17 cellular contexts compared by ENCODE assay signal in genomic region chr19:3525052-3525451, GRCh38. TPM values are rescaled to one million over a fixed set of nuclear protein-coding genes. Genes with fewer than 3 reads are reported as not detected.
A peak's percentile ranks its signal among the peaks of the same experiment; 100 is the strongest.
DNase-seq lines count a peak whose midpoint lies in the region; ATAC-seq, FAIRE-seq and TF ChIP-seq lines count a peak whose summit lies in the region.
"Had no signal": no experiment of that assay in that cellular context is flagged by ENCODE, and none has a peak within 500 bp of the region (broad histone marks: within the 10 kb centered on the region; RNA-seq: fewer than 3 reads in every experiment).

No MANE protein-coding gene starts in this region.

- H3K4me3 ChIP-seq in right lobe of liver (no peak overlapping the region), HepG2 (replicated peaks in 1 of 3; ENCODE audit: insufficient read depth in 1 of 3, low read depth in 2 of 3, low read length in 3 of 3) (no peak overlapping the region), osteoblast (ENCODE audit: insufficient read depth, low read length) (no peak overlapping the region)
- H3K4me3 ChIP-seq: A549 had no signal

- H3K27me3 ChIP-seq in right lobe of liver (no peaks in the 10 kb centered on the region), HepG2 (ENCODE audit: control insufficient read depth in 1 of 2, insufficient read depth in 2 of 2, low read length in 2 of 2) (no peaks in the 10 kb centered on the region), osteoblast (ENCODE audit: insufficient read depth, low read length) (no peaks in the 10 kb centered on the region)

- TF ChIP-seq EP300 in HepG2 (IDR thresholded peaks at IDR 0.05; ENCODE audit: low read depth in 2 of 2, low read length in 2 of 2) (no peak), HepG2 (CRISPR knock-in tag; IDR thresholded peaks at IDR 0.05; ENCODE audit: borderline replicate concordance) (no peak)

- peak overlapping the region; percentile 47 for H3K4me3 Mint-ChIP-seq in endothelial cell (ENCODE audit: unreplicated experiment)
- H3K4me3 Mint-ChIP-seq: CD8-positive, alpha-beta T cell had no signal

- TF ChIP-seq CTCF in right lobe of liver (IDR thresholded peaks at IDR 0.05) (no peak), HepG2 (CRISPR knock-in tag; IDR thresholded peaks at IDR 0.05) (no peak), endothelial cell (IDR thresholded peaks at IDR 0.05; ENCODE audit: unreplicated experiment) (no peak), osteoblast (IDR thresholded peaks at IDR 0.05; ENCODE audit: extremely low read depth, low read depth, low read length) (no peak)

- no peaks in the 10 kb centered on the region for H3K4me1 Mint-ChIP-seq in endothelial cell (ENCODE audit: unreplicated experiment)

- H3K36me3 Mint-ChIP-seq in endothelial cell (ENCODE audit: low read depth, unreplicated experiment): peaks cover 3% of the 10 kb centered on the region

- 100% methylated on average over 1 of the region's 14 CpGs for whole genome bisulfite sequencing in right lobe of liver (ENCODE audit: insufficient coverage, low coverage, low lambda C conversion rate, missing lambda C conversion rate)
- WGBS in HepG2 (ENCODE audit: low lambda C conversion rate): 98% methylated on average over 10 of the region's 14 CpGs

- H3K4me2 ChIP-seq in HepG2 (ENCODE audit: low read depth, low read length) (no peak overlapping the region), osteoblast (ENCODE audit: insufficient read depth, low read length) (no peak overlapping the region)
- H3K4me2 ChIP-seq: A549, KMS-11 had no signal

- no peak overlapping the region for H3K27ac ChIP-seq in right lobe of liver
- no peak overlapping the region for H3K27ac ChIP-seq in HepG2 (ENCODE audit: extremely low read length, insufficient read depth, low read length)
- H3K27ac ChIP-seq in osteoblast (ENCODE audit: low read depth, low read length): no peak overlapping the region
- H3K27ac ChIP-seq: 22Rv1, A549, KMS-11 had no signal

- no peak for TF ChIP-seq RAD21 in HepG2 (CRISPR knock-in tag; IDR thresholded peaks at IDR 0.05)

- DNase-seq in right lobe of liver: peak in 2 of 3 donors; percentile 19 to 52
- no peak for DNase-seq in HepG2 (ENCODE audit: low spot score)
- no peak for DNase-seq in endothelial cell (ENCODE audit: low spot score)
- peak; percentile 82 for DNase-seq in osteoblast (ENCODE audit: insufficient read length, low spot score, missing footprints)
- DNase-seq in NCI-H2196 (lab: John Stamatoyannopoulos, UW; ENCODE audit: unreplicated experiment): no peak
- DNase-seq: AML-193; Calu3; CD8-positive, alpha-beta T cell; GF-D8; GOT3; H7 had no signal

- CTCF ChIA-PET in HepG2 (lab: Yijun Ruan, JAX; ENCODE audit: low intra/inter-chr PET ratio, low total read pairs): no interaction called here

- no peak for FAIRE-seq in HepG2 (lab: Jason Lieb, UNC)
- FAIRE-seq: A549, GM19239 had no signal

- H4K20me1 ChIP-seq in HepG2 (ENCODE audit: insufficient read depth, low read length) (peaks cover 8% of the 10 kb centered on the region; the same call in 1 of the 2 replicates), osteoblast (ENCODE audit: insufficient read depth, low read length) (peaks cover 52% of the 10 kb centered on the region)

- intact Hi-C loops in right lobe of liver (cut with DNase I): no loop called here
- intact Hi-C loops in HepG2 (cut with micrococcal nuclease; ENCODE audit: unreplicated experiment): no loop called here

- POLR2A ChIA-PET in HepG2 (lab: Yijun Ruan, JAX): no interaction called here

- H3K27ac Mint-ChIP-seq in endothelial cell (ENCODE audit: unreplicated experiment): no peak overlapping the region
- H3K27ac Mint-ChIP-seq: CD8-positive, alpha-beta T cell had no signal

- H3K9me3 ChIP-seq in right lobe of liver (no peaks in the 10 kb centered on the region), HepG2 (ENCODE audit: low read length) (no peaks in the 10 kb centered on the region), osteoblast (ENCODE audit: low read depth, low read length) (no peaks in the 10 kb centered on the region)
- H3K9me3 ChIP-seq: A549 had no signal

- H3K27me3 Mint-ChIP-seq in endothelial cell (ENCODE audit: unreplicated experiment): peaks cover 3% of the 10 kb centered on the region

- in situ Hi-C loops in HepG2 (cut with HindIII; ENCODE audit: extremely low pct_ligation_motif_present, low pct_unique_long_range_greater_than_20kb): no loop called here

- peaks cover 0 to 13% (median 0%) of the 10 kb centered on the region in 4 donors for H3K4me1 ChIP-seq in right lobe of liver
- H3K4me1 ChIP-seq in HepG2 (ENCODE audit: insufficient read depth, low read length): no peaks in the 10 kb centered on the region
- no peaks in the 10 kb centered on the region for H3K4me1 ChIP-seq in osteoblast (ENCODE audit: insufficient read depth, low read length)
- H3K4me1 ChIP-seq: A549 had no signal

- no peaks in the 10 kb centered on the region for H3K9me3 Mint-ChIP-seq in endothelial cell (ENCODE audit: unreplicated experiment)
- H3K9me3 Mint-ChIP-seq: CD8-positive, alpha-beta T cell had no signal

- H3K36me3 ChIP-seq in right lobe of liver (peaks cover 5 to 31% (median 11%) of the 10 kb centered on the region in 4 donors), HepG2 (replicated peaks in 1 of 2; ENCODE audit: control insufficient read depth in 1 of 2, insufficient read depth in 2 of 2, low read length in 2 of 2) (peaks cover 27 to 41% of the 10 kb centered on the region in 2 experiments), osteoblast (ENCODE audit: insufficient read depth, low read length) (peaks cover 37% of the 10 kb centered on the region)

- BruUV-seq in HepG2 (replicated peaks; lab: Mats Ljungman, UMichigan): no TSS peak

- no peak for TF ChIP-seq POLR2A in right lobe of liver (IDR thresholded peaks at IDR 0.05)
- no peak for TF ChIP-seq POLR2A in HepG2 (IDR thresholded peaks at IDR 0.05; ENCODE audit: insufficient read depth in 1 of 2, low read depth in 2 of 2, low read length in 2 of 2)

- H3K79me2 ChIP-seq in HepG2 (ENCODE audit: insufficient read depth, low read length): peaks cover 7% of the 10 kb centered on the region
- H3K79me2 ChIP-seq in osteoblast (ENCODE audit: insufficient read depth, low read length): peaks cover 57% of the 10 kb centered on the region

- no peak for ATAC-seq in right lobe of liver
- no peak for ATAC-seq in HepG2
- ATAC-seq in HG03521 (IDR thresholded peaks at IDR 0.05; ENCODE audit: unreplicated experiment): no peak
- ATAC-seq: A549; CD8-positive, alpha-beta T cell had no signal

- H2AFZ ChIP-seq in HepG2 (ENCODE audit: low read length): no peak overlapping the region
- H2AFZ ChIP-seq in osteoblast (ENCODE audit: low read length): no peak overlapping the region

- no peak overlapping the region for H3K9ac ChIP-seq in HepG2 (ENCODE audit: insufficient read depth, low read depth, low read length)
- H3K9ac ChIP-seq: KMS-11 had no signal

RNA-seq across cellular contexts. Expression of gene TEKTIP1, which starts 13.9 kb away (rescaled TPM):
- total RNA-seq in right lobe of liver: 1 to 10 TPM in 3 of 6 experiments, not detected in 3; 1.1 to 1.6 (median 1.3) TPM
- total RNA-seq in HepG2 (2016; rRNA removed; fragmentation: Illumina TruSeq; extraction: Trizol): not detected in 2 replicates
- total RNA-seq in HepG2 (2016; cell fraction: cytosol; rRNA removed; fragmentation: Illumina TruSeq; extraction: Trizol; ENCODE audit: low read depth): not detected in 2 replicates
- total RNA-seq in HepG2 (2016; cell fraction: insoluble cytoplasmic fraction; rRNA removed; fragmentation: Illumina TruSeq; extraction: Trizol): not detected in 2 replicates
- not detected in 2 replicates for total RNA-seq in HepG2 (2016; cell fraction: membrane; rRNA removed; fragmentation: Illumina TruSeq; extraction: Trizol)
- total RNA-seq in HepG2 (2016; cell fraction: nucleus; rRNA removed; fragmentation: Illumina TruSeq; extraction: Trizol): not detected in 2 replicates
- polyA plus RNA-seq in HepG2 (2011; rRNA removed): not detected in 2 replicates
- not detected in 2 replicates for polyA plus RNA-seq in HepG2 (2011; cell fraction: cytosol; rRNA removed)
- 0.32 TPM in 1 of 2 replicates, not detected in the other for polyA plus RNA-seq in HepG2 (2011; cell fraction: nucleus; rRNA removed)
- 0.24 and 0.35 TPM in 2 replicates for polyA plus RNA-seq in HepG2 (2012)
- polyA plus RNA-seq in HepG2 (2016; cell fraction: cytosol; fragmentation: Illumina TruSeq; extraction: Trizol; ENCODE audit: low read depth): not detected in 2 replicates
- polyA plus RNA-seq in HepG2 (2016; cell fraction: insoluble cytoplasmic fraction; fragmentation: Illumina TruSeq; extraction: Trizol; ENCODE audit: low read depth): not detected in 2 replicates
- not detected in 2 replicates for polyA plus RNA-seq in HepG2 (2016; cell fraction: membrane; fragmentation: Illumina TruSeq; extraction: Trizol; ENCODE audit: low read depth)
- polyA plus RNA-seq in HepG2 (2016; cell fraction: nucleus; fragmentation: Illumina TruSeq; extraction: Trizol; ENCODE audit: insufficient read depth, low read depth): not detected in 2 replicates
- polyA minus RNA-seq in HepG2 (2011; rRNA and poly(A)+ RNA removed; ENCODE audit: low replicate concordance): not detected in 2 replicates
- not detected in 2 replicates for polyA minus RNA-seq in HepG2 (2011; cell fraction: cytosol; rRNA and poly(A)+ RNA removed)
- not detected in 2 replicates for polyA minus RNA-seq in HepG2 (2011; cell fraction: nucleus; rRNA and poly(A)+ RNA removed)
- total RNA-seq in endothelial cell (ENCODE audit: unreplicated experiment): 1.4 TPM
- total RNA-seq in osteoblast: not detected in 2 replicates
- total RNA-seq: H7 had no signal
- polyA plus RNA-seq: A549, BJ had no signal

RNA-seq across cellular contexts. Expression of gene FZR1, which starts 18.9 kb away (rescaled TPM):
- total RNA-seq in right lobe of liver: 10 to 100 TPM; 18.7 to 34.1 (median 23.8) TPM
- 18.3 and 29.0 TPM in 2 replicates for total RNA-seq in HepG2 (2016; rRNA removed; fragmentation: Illumina TruSeq; extraction: Trizol)
- total RNA-seq in HepG2 (2016; cell fraction: cytosol; rRNA removed; fragmentation: Illumina TruSeq; extraction: Trizol; ENCODE audit: low read depth): 7.3 and 8.3 TPM in 2 replicates
- 14.2 and 28.7 TPM in 2 replicates for total RNA-seq in HepG2 (2016; cell fraction: insoluble cytoplasmic fraction; rRNA removed; fragmentation: Illumina TruSeq; extraction: Trizol)
- total RNA-seq in HepG2 (2016; cell fraction: membrane; rRNA removed; fragmentation: Illumina TruSeq; extraction: Trizol): 11.9 and 12.1 TPM in 2 replicates
- total RNA-seq in HepG2 (2016; cell fraction: nucleus; rRNA removed; fragmentation: Illumina TruSeq; extraction: Trizol): 13.9 and 16.7 TPM in 2 replicates
- polyA plus RNA-seq in HepG2 (2011; rRNA removed): 30.8 and 39.2 TPM in 2 replicates
- 14.2 and 18.0 TPM in 2 replicates for polyA plus RNA-seq in HepG2 (2011; cell fraction: cytosol; rRNA removed)
- 95.9 and 102 TPM in 2 replicates for polyA plus RNA-seq in HepG2 (2011; cell fraction: nucleus; rRNA removed)
- polyA plus RNA-seq in HepG2 (2012): 24.3 and 37.8 TPM in 2 replicates
- 1.6 and 2.9 TPM in 2 replicates for polyA plus RNA-seq in HepG2 (2016; cell fraction: cytosol; fragmentation: Illumina TruSeq; extraction: Trizol; ENCODE audit: low read depth)
- 17.3 and 26.9 TPM in 2 replicates for polyA plus RNA-seq in HepG2 (2016; cell fraction: insoluble cytoplasmic fraction; fragmentation: Illumina TruSeq; extraction: Trizol; ENCODE audit: low read depth)
- polyA plus RNA-seq in HepG2 (2016; cell fraction: membrane; fragmentation: Illumina TruSeq; extraction: Trizol; ENCODE audit: low read depth): 6.0 and 6.7 TPM in 2 replicates
- 52.3 and 54.5 TPM in 2 replicates for polyA plus RNA-seq in HepG2 (2016; cell fraction: nucleus; fragmentation: Illumina TruSeq; extraction: Trizol; ENCODE audit: insufficient read depth, low read depth)
- 18.4 and 43.6 TPM in 2 replicates for polyA minus RNA-seq in HepG2 (2011; rRNA and poly(A)+ RNA removed; ENCODE audit: low replicate concordance)
- 15.1 and 16.5 TPM in 2 replicates for polyA minus RNA-seq in HepG2 (2011; cell fraction: cytosol; rRNA and poly(A)+ RNA removed)
- 17.9 and 24.6 TPM in 2 replicates for polyA minus RNA-seq in HepG2 (2011; cell fraction: nucleus; rRNA and poly(A)+ RNA removed)
- total RNA-seq in endothelial cell (ENCODE audit: unreplicated experiment): 38.9 TPM
- total RNA-seq in osteoblast: 36.6 and 39.5 TPM in 2 replicates

RNA-seq across cellular contexts. Expression of gene DOHH, which starts 24.6 kb away (rescaled TPM):
- total RNA-seq in right lobe of liver (10 to 100 TPM in 1 of 6 experiments, 1 to 10 TPM in 5; 3.7 to 16.7 (median 4.9) TPM), HepG2 (2016; rRNA removed; fragmentation: Illumina TruSeq; extraction: Trizol) (10.3 and 13.7 TPM in 2 replicates), endothelial cell (ENCODE audit: unreplicated experiment) (8.7 TPM), osteoblast (7.7 and 8.3 TPM in 2 replicates)
- total RNA-seq in HepG2 (2016; cell fraction: cytosol; rRNA removed; fragmentation: Illumina TruSeq; extraction: Trizol; ENCODE audit: low read depth): 2.2 TPM in 2 replicates
- total RNA-seq in HepG2 (2016; cell fraction: insoluble cytoplasmic fraction; rRNA removed; fragmentation: Illumina TruSeq; extraction: Trizol): 10.1 and 13.2 TPM in 2 replicates
- 5.2 and 7.2 TPM in 2 replicates for total RNA-seq in HepG2 (2016; cell fraction: membrane; rRNA removed; fragmentation: Illumina TruSeq; extraction: Trizol)
- total RNA-seq in HepG2 (2016; cell fraction: nucleus; rRNA removed; fragmentation: Illumina TruSeq; extraction: Trizol): 5.0 and 6.8 TPM in 2 replicates
- 3.5 and 4.8 TPM in 2 replicates for polyA plus RNA-seq in HepG2 (2011; rRNA removed)
- 4.6 and 9.1 TPM in 2 replicates for polyA plus RNA-seq in HepG2 (2011; cell fraction: cytosol; rRNA removed)
- polyA plus RNA-seq in HepG2 (2011; cell fraction: nucleus; rRNA removed): 7.4 and 8.4 TPM in 2 replicates
- 4.7 and 7.0 TPM in 2 replicates for polyA plus RNA-seq in HepG2 (2012)
- 1.5 and 2.2 TPM in 2 replicates for polyA plus RNA-seq in HepG2 (2016; cell fraction: cytosol; fragmentation: Illumina TruSeq; extraction: Trizol; ENCODE audit: low read depth)
- 12.2 and 13.2 TPM in 2 replicates for polyA plus RNA-seq in HepG2 (2016; cell fraction: insoluble cytoplasmic fraction; fragmentation: Illumina TruSeq; extraction: Trizol; ENCODE audit: low read depth)
- polyA plus RNA-seq in HepG2 (2016; cell fraction: membrane; fragmentation: Illumina TruSeq; extraction: Trizol; ENCODE audit: low read depth): 3.7 and 4.3 TPM in 2 replicates
- polyA plus RNA-seq in HepG2 (2016; cell fraction: nucleus; fragmentation: Illumina TruSeq; extraction: Trizol; ENCODE audit: insufficient read depth, low read depth): 10.0 and 11.0 TPM in 2 replicates
- polyA minus RNA-seq in HepG2 (2011; rRNA and poly(A)+ RNA removed; ENCODE audit: low replicate concordance): 5.5 and 8.1 TPM in 2 replicates
- 4.5 and 6.8 TPM in 2 replicates for polyA minus RNA-seq in HepG2 (2011; cell fraction: cytosol; rRNA and poly(A)+ RNA removed)
- 3.5 and 5.0 TPM in 2 replicates for polyA minus RNA-seq in HepG2 (2011; cell fraction: nucleus; rRNA and poly(A)+ RNA removed)

RNA-seq across cellular contexts. Expression of gene MFSD12, which starts 32.3 kb away (rescaled TPM):
- total RNA-seq in right lobe of liver (100 to 1,000 TPM in 1 of 6 experiments, 10 to 100 TPM in 5; 23.8 to 114 (median 31.5) TPM), HepG2 (2016; rRNA removed; fragmentation: Illumina TruSeq; extraction: Trizol) (14.0 and 29.1 TPM in 2 replicates), endothelial cell (ENCODE audit: unreplicated experiment) (54.5 TPM), osteoblast (92.5 and 104 TPM in 2 replicates)
- 9.9 and 10.2 TPM in 2 replicates for total RNA-seq in HepG2 (2016; cell fraction: cytosol; rRNA removed; fragmentation: Illumina TruSeq; extraction: Trizol; ENCODE audit: low read depth)
- 10.6 and 28.5 TPM in 2 replicates for total RNA-seq in HepG2 (2016; cell fraction: insoluble cytoplasmic fraction; rRNA removed; fragmentation: Illumina TruSeq; extraction: Trizol)
- 19.7 and 20.6 TPM in 2 replicates for total RNA-seq in HepG2 (2016; cell fraction: membrane; rRNA removed; fragmentation: Illumina TruSeq; extraction: Trizol)
- total RNA-seq in HepG2 (2016; cell fraction: nucleus; rRNA removed; fragmentation: Illumina TruSeq; extraction: Trizol): 25.3 and 29.9 TPM in 2 replicates
- polyA plus RNA-seq in HepG2 (2011; rRNA removed): 27.2 and 37.0 TPM in 2 replicates
- 16.9 and 29.1 TPM in 2 replicates for polyA plus RNA-seq in HepG2 (2011; cell fraction: cytosol; rRNA removed)
- 143 and 182 TPM in 2 replicates for polyA plus RNA-seq in HepG2 (2011; cell fraction: nucleus; rRNA removed)
- polyA plus RNA-seq in HepG2 (2012): 21.1 and 40.6 TPM in 2 replicates
- polyA plus RNA-seq in HepG2 (2016; cell fraction: cytosol; fragmentation: Illumina TruSeq; extraction: Trizol; ENCODE audit: low read depth): 12.9 and 14.1 TPM in 2 replicates
- polyA plus RNA-seq in HepG2 (2016; cell fraction: insoluble cytoplasmic fraction; fragmentation: Illumina TruSeq; extraction: Trizol; ENCODE audit: low read depth): 12.6 and 14.9 TPM in 2 replicates
- polyA plus RNA-seq in HepG2 (2016; cell fraction: membrane; fragmentation: Illumina TruSeq; extraction: Trizol; ENCODE audit: low read depth): 19.3 and 20.1 TPM in 2 replicates
- 55.9 and 62.9 TPM in 2 replicates for polyA plus RNA-seq in HepG2 (2016; cell fraction: nucleus; fragmentation: Illumina TruSeq; extraction: Trizol; ENCODE audit: insufficient read depth, low read depth)
- 76.5 and 865 TPM in 2 replicates for polyA minus RNA-seq in HepG2 (2011; rRNA and poly(A)+ RNA removed; ENCODE audit: low replicate concordance)
- polyA minus RNA-seq in HepG2 (2011; cell fraction: cytosol; rRNA and poly(A)+ RNA removed): 29.2 and 33.3 TPM in 2 replicates
- 22.5 and 22.8 TPM in 2 replicates for polyA minus RNA-seq in HepG2 (2011; cell fraction: nucleus; rRNA and poly(A)+ RNA removed)

RNA-seq across cellular contexts. Expression of gene SMIM44, which starts 41.8 kb away (rescaled TPM):
- total RNA-seq in right lobe of liver (not detected), HepG2 (2016; rRNA removed; fragmentation: Illumina TruSeq; extraction: Trizol) (not detected in 2 replicates), endothelial cell (ENCODE audit: unreplicated experiment) (not detected), osteoblast (not detected in 2 replicates)
- not detected in 2 replicates for total RNA-seq in HepG2 (2016; cell fraction: cytosol; rRNA removed; fragmentation: Illumina TruSeq; extraction: Trizol; ENCODE audit: low read depth)
- total RNA-seq in HepG2 (2016; cell fraction: insoluble cytoplasmic fraction; rRNA removed; fragmentation: Illumina TruSeq; extraction: Trizol): not detected in 2 replicates
- total RNA-seq in HepG2 (2016; cell fraction: membrane; rRNA removed; fragmentation: Illumina TruSeq; extraction: Trizol): not detected in 2 replicates
- not detected in 2 replicates for total RNA-seq in HepG2 (2016; cell fraction: nucleus; rRNA removed; fragmentation: Illumina TruSeq; extraction: Trizol)
- not detected in 2 replicates for polyA plus RNA-seq in HepG2 (2011; rRNA removed)
- not detected in 2 replicates for polyA plus RNA-seq in HepG2 (2011; cell fraction: cytosol; rRNA removed)
- not detected in 2 replicates for polyA plus RNA-seq in HepG2 (2011; cell fraction: nucleus; rRNA removed)
- polyA plus RNA-seq in HepG2 (2012): not detected in 2 replicates
- not detected in 2 replicates for polyA plus RNA-seq in HepG2 (2016; cell fraction: cytosol; fragmentation: Illumina TruSeq; extraction: Trizol; ENCODE audit: low read depth)
- not detected in 2 replicates for polyA plus RNA-seq in HepG2 (2016; cell fraction: insoluble cytoplasmic fraction; fragmentation: Illumina TruSeq; extraction: Trizol; ENCODE audit: low read depth)
- polyA plus RNA-seq in HepG2 (2016; cell fraction: membrane; fragmentation: Illumina TruSeq; extraction: Trizol; ENCODE audit: low read depth): not detected in 2 replicates
- not detected in 2 replicates for polyA plus RNA-seq in HepG2 (2016; cell fraction: nucleus; fragmentation: Illumina TruSeq; extraction: Trizol; ENCODE audit: insufficient read depth, low read depth)
- not detected in 2 replicates for polyA minus RNA-seq in HepG2 (2011; rRNA and poly(A)+ RNA removed; ENCODE audit: low replicate concordance)
- not detected in 2 replicates for polyA minus RNA-seq in HepG2 (2011; cell fraction: cytosol; rRNA and poly(A)+ RNA removed)
- not detected in 2 replicates for polyA minus RNA-seq in HepG2 (2011; cell fraction: nucleus; rRNA and poly(A)+ RNA removed)
- total RNA-seq: Calu3; CD8-positive, alpha-beta T cell; H7 had no signal
- polyA plus RNA-seq: A549, BJ had no signal

Comparison
In these comparisons a context has a peak if more than half of its experiments do, and no peak if none do; other contexts are left out.
1. DNase-seq: peak in right lobe of liver (2 of 3) and osteoblast (single experiment); none in HepG2 (single experiment), endothelial cell (single experiment) and NCI-H2196 (single experiment).